10 cellular contexts compared by ENCODE assay signal in genomic region chr1:158329807-158330206, GRCh38. TPM values are rescaled to one million over a fixed set of nuclear protein-coding genes. Genes with fewer than 3 reads are reported as not detected.
DNase-seq lines count a peak whose midpoint lies in the region; ATAC-seq, FAIRE-seq and TF ChIP-seq lines count a peak whose summit lies in the region.
"Had no signal": no experiment of that assay in that cellular context is flagged by ENCODE, and none has a peak within 500 bp of the region (broad histone marks: within the 10 kb centered on the region; RNA-seq: fewer than 3 reads in every experiment).

No MANE protein-coding gene starts in this region.

- TF ChIP-seq CTCF in 22Rv1 (IDR thresholded peaks at IDR 0.05) (peak; percentile 32), bronchial epithelial cell (IDR thresholded peaks at IDR 0.05; ENCODE audit: insufficient read depth, low read length, severe bottlenecking) (peak; percentile 28)

- no peaks in the 10 kb centered on the region for H3K27me3 ChIP-seq in bronchial epithelial cell (ENCODE audit: control insufficient read depth, insufficient read depth, low read length)
- H3K27me3 ChIP-seq: ovary had no signal

- FAIRE-seq in bronchial epithelial cell (lab: Jason Lieb, UNC) = no peak

- intact Hi-C loops in left ventricle myocardium superior (cut with micrococcal nuclease) = no loop called here

- ATAC-seq in left ventricle myocardium superior = no peak

- DNase-seq in GDM1 (lab: John Stamatoyannopoulos, UW) (peak; percentile 47), NAMALWA (ENCODE audit: low spot score) (peak; percentile 64), bronchial epithelial cell (ENCODE audit: low read depth) (peak; percentile 17), SHP77 (lab: John Stamatoyannopoulos, UW) (no peak), NCI-H1092 (lab: John Stamatoyannopoulos, UW) (no peak), left ventricle myocardium superior (no peak), GOT3 (lab: John Stamatoyannopoulos, UW) (no peak)
- DNase-seq: hippocampal formation, ovary had no signal

- no peaks in the 10 kb centered on the region for H3K36me3 ChIP-seq in bronchial epithelial cell (ENCODE audit: control insufficient read depth, insufficient read depth, low read length)
- H3K36me3 ChIP-seq: ovary had no signal

- no peak overlapping the region for H3K4me3 ChIP-seq in bronchial epithelial cell (ENCODE audit: low read depth, low read length)
- H3K4me3 ChIP-seq: ovary had no signal

- no peak overlapping the region for H3K27ac ChIP-seq in 22Rv1
- H3K27ac ChIP-seq: ovary had no signal

RNA-seq across cellular contexts. Expression of gene CD1B, which starts 1.5 kb away (rescaled TPM):
- total RNA-seq in bronchial epithelial cell (not detected in 2 replicates), left ventricle myocardium superior (not detected)
- total RNA-seq: ovary had no signal

RNA-seq across cellular contexts. Expression of gene CD1E, which starts 23.9 kb away (rescaled TPM):
- total RNA-seq in bronchial epithelial cell (not detected in 2 replicates), left ventricle myocardium superior (0.50 TPM)

RNA-seq across cellular contexts. Expression of gene CD1C, which starts 40.1 kb away (rescaled TPM):
- total RNA-seq in bronchial epithelial cell (not detected in 2 replicates), left ventricle myocardium superior (0.74 TPM)

Comparison
In these comparisons a context has a peak if more than half of its experiments do, and no peak if none do; other contexts are left out.
1. DNase-seq: peak in GDM1 (single experiment), NAMALWA (single experiment) and bronchial epithelial cell (single experiment); none in SHP77 (0 of 2), NCI-H1092 (single experiment), left ventricle myocardium superior (single experiment) and GOT3 (single experiment).